Comparison of ENCODE assay signal across 33 cellular contexts in genomic region chr21:25646541-25646940, GRCh38.
"Had no signal": no experiment of that assay in that cellular context is flagged by ENCODE, and none has a peak within 500 bp of the region (broad histone marks: within the 10 kb centered on the region; RNA-seq: fewer than 3 reads in every experiment).

No MANE protein-coding gene starts in this region.

- H3K9me3 Mint-ChIP-seq: activated T-helper 1 cell treated with anti-CD3 and anti-CD28 coated beads, Interleukin-12 subunit alpha, Interleukin-12 subunit beta, Interleukin-2, Interleukin-4 antibody, amounts not matched to agents 30 ng/mL and 10 ng/mL and 1 ng/mL, durations not matched to agents 14 hours and 24 hours and 36 hours; immature natural killer cell; naive thymus-derived CD8-positive, alpha-beta T cell; stimulated activated effector memory CD8-positive, alpha-beta T cell treated with anti-CD3 and anti-CD28 coated beads, Interleukin-12 subunit alpha, Interleukin-12 subunit beta, amount 100 ng/mL, for 72 hours; stimulated activated naive CD8-positive, alpha-beta T cell treated with anti-CD3 and anti-CD28 coated beads, Interleukin-15, Interleukin-2, amounts not matched to agents 100 ng/mL and 50 ng/mL, for 24 hours; T-helper 1 cell treated with Interleukin-12 subunit alpha and Interleukin-12 subunit beta and Interleukin-4 antibody, amounts not matched to agents 30 μg/mL and 1 μg/mL, for 36 hours had no signal

- H3K27ac Mint-ChIP-seq: activated T-helper 1 cell treated with anti-CD3 and anti-CD28 coated beads, Interleukin-12 subunit alpha, Interleukin-12 subunit beta, Interleukin-2, Interleukin-4 antibody, amounts not matched to agents 30 ng/mL and 10 ng/mL and 1 ng/mL, durations not matched to agents 14 hours and 24 hours and 36 hours; immature natural killer cell; naive thymus-derived CD8-positive, alpha-beta T cell; stimulated activated effector memory CD8-positive, alpha-beta T cell treated with anti-CD3 and anti-CD28 coated beads, Interleukin-12 subunit alpha, Interleukin-12 subunit beta, amount 100 ng/mL, for 72 hours; stimulated activated naive CD8-positive, alpha-beta T cell treated with anti-CD3 and anti-CD28 coated beads, Interleukin-15, Interleukin-2, amounts not matched to agents 100 ng/mL and 50 ng/mL, for 24 hours; T-helper 1 cell treated with Interleukin-12 subunit alpha and Interleukin-12 subunit beta and Interleukin-4 antibody, amounts not matched to agents 30 μg/mL and 1 μg/mL, for 36 hours had no signal

- H3K4me3 ChIP-seq: gastrocnemius medialis, left lung, lower lobe of right lung, thoracic aorta, vagina had no signal

- H3K4me1 Mint-ChIP-seq: immature natural killer cell; stimulated activated effector memory CD8-positive, alpha-beta T cell treated with anti-CD3 and anti-CD28 coated beads, Interleukin-12 subunit alpha, Interleukin-12 subunit beta, amount 100 ng/mL, for 72 hours had no signal

- ATAC-seq: gastrocnemius medialis; left lung; lower lobe of right lung; naive thymus-derived CD8-positive, alpha-beta T cell; sciatic nerve; stimulated activated effector memory CD8-positive, alpha-beta T cell treated with anti-CD3 and anti-CD28 coated beads, Interleukin-12 subunit alpha, Interleukin-12 subunit beta, amount 100 ng/mL, for 72 hours had no signal

- H3K27ac ChIP-seq: gastrocnemius medialis, left lung, lower lobe of right lung, thoracic aorta, vagina, VCaP had no signal

- DNase-seq: activated CD4-positive, alpha-beta T cell treated with anti-CD3 and anti-CD28 coated beads for 4 hours; activated CD4-positive, alpha-beta T cell treated with anti-CD3 and anti-CD28 coated beads, Interleukin-2, amount 50 U/mL, for 48 hours; activated CD8-positive, alpha-beta memory T cell treated with anti-CD3 and anti-CD28 coated beads for 24 hours; activated CD8-positive, alpha-beta memory T cell treated with anti-CD3 and anti-CD28 coated beads, Interleukin-2, amount 50 U/mL, for 4 hours; activated gamma-delta T cell treated with Interleukin-2 at 50 U/mL for 16 hours; activated naive CD4-positive, alpha-beta T cell treated with anti-CD3 and anti-CD28 coated beads, Interleukin-2, amount 50 U/mL, for 16 hours; activated T-cell treated with anti-CD3 and anti-CD28 coated beads, Interleukin-2, amount 50 U/mL, for 1 hour; amniotic stem cell; caudate nucleus; dermis blood vessel endothelial cell; effector CD8-positive, alpha-beta T cell; gastrocnemius medialis; hippocampal formation; immature natural killer cell; kidney glomerular epithelial cell; left lung; lower lobe of right lung; mesenchymal stem cell; naive thymus-derived CD8-positive, alpha-beta T cell; posterior cingulate gyrus; small intestine; stimulated activated CD4-positive, alpha-beta T cell treated with anti-CD3 and anti-CD28 coated beads, Interleukin-4, amount 100 ng/mL, for 24 hours; SW 1271; T-helper 9 cell; trophoblast cell had no signal

- H3K27me3 ChIP-seq: gastrocnemius medialis, left lung, vagina had no signal

- H3K4me1 ChIP-seq: lower lobe of right lung had no signal

- H3K36me3 ChIP-seq: gastrocnemius medialis, left lung, lower lobe of right lung, thoracic aorta, vagina had no signal

- H3K9me3 ChIP-seq: gastrocnemius medialis, left lung, lower lobe of right lung, thoracic aorta, vagina had no signal

- H3K4me3 Mint-ChIP-seq: activated T-helper 1 cell treated with anti-CD3 and anti-CD28 coated beads, Interleukin-12 subunit alpha, Interleukin-12 subunit beta, Interleukin-2, Interleukin-4 antibody, amounts not matched to agents 30 ng/mL and 10 ng/mL and 1 ng/mL, durations not matched to agents 14 hours and 24 hours and 36 hours; immature natural killer cell; naive thymus-derived CD8-positive, alpha-beta T cell; stimulated activated effector memory CD8-positive, alpha-beta T cell treated with anti-CD3 and anti-CD28 coated beads, Interleukin-12 subunit alpha, Interleukin-12 subunit beta, amount 100 ng/mL, for 72 hours; stimulated activated naive CD8-positive, alpha-beta T cell treated with anti-CD3 and anti-CD28 coated beads, Interleukin-15, Interleukin-2, amounts not matched to agents 100 ng/mL and 50 ng/mL, for 24 hours; T-helper 1 cell treated with Interleukin-12 subunit alpha and Interleukin-12 subunit beta and Interleukin-4 antibody, amounts not matched to agents 30 μg/mL and 1 μg/mL, for 36 hours had no signal

- H3K36me3 Mint-ChIP-seq: immature natural killer cell; naive thymus-derived CD8-positive, alpha-beta T cell; stimulated activated effector memory CD8-positive, alpha-beta T cell treated with anti-CD3 and anti-CD28 coated beads, Interleukin-12 subunit alpha, Interleukin-12 subunit beta, amount 100 ng/mL, for 72 hours had no signal
